Comparison of ENCODE assay signal across 25 cellular contexts in the genomic region with DNA sequence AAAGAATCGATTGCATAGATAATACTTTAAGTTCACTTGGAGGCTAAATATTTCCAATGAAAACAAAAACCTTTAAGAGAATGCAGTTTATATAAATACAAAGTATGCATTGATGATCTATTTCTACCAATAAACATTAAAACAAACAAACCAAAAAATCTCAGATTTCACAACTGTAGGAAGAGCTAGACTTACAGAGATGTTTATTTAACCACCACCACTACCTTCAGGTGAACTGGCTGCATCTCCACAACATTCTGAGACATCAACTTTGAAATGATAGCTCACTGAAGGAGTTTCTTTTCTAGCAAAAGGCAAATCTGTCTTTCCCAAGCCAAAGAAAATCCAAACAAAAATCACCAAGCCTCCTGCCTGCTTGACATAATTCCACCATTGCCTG. TPM values are rescaled to one million over a fixed set of nuclear protein-coding genes. Genes with fewer than 3 reads are reported as not detected.
DNase-seq lines count a peak whose midpoint lies in the region; ATAC-seq and TF ChIP-seq lines count a peak whose summit lies in the region.
"Had no signal": no experiment of that assay in that cellular context is flagged by ENCODE, and none has a peak within 500 bp of the region (broad histone marks: within the 10 kb centered on the region; RNA-seq: fewer than 3 reads in every experiment).

No MANE protein-coding gene starts in this region.

- peaks cover 100% of the 10 kb centered on the region for H3K79me2 ChIP-seq in OCI-LY1 (ENCODE audit: insufficient read depth, low read length)
- H3K79me2 ChIP-seq in trophoblast cell (ENCODE audit: control insufficient read depth, insufficient read depth, low read length, poor library complexity) = peaks cover 3% of the 10 kb centered on the region
- H3K79me2 ChIP-seq: parathyroid adenoma had no signal

- no CpG with 5 or more reads among the region's 1 CpG for WGBS in ectodermal cell, 2 experiments
- WGBS in trophoblast cell (ENCODE audit: extremely low coverage, insufficient coverage, insufficient read length) = no CpG with 5 or more reads among the region's 1 CpG

- H3K4me3 Mint-ChIP-seq in activated T-cell treated with anti-CD3 and anti-CD28 coated beads, Interleukin-2, amount 50 U/mL, for 72 hours = peak overlapping the region in 1 of 2 donors; percentile 57
- no peak overlapping the region for H3K4me3 Mint-ChIP-seq in stimulated activated memory B cell treated with anti-CD40 and anti-IgM and Interleukin-4, amounts not matched to agents 10 μg/mL and 1 μg/mL and 100 μg/mL, for 72 hours
- H3K4me3 Mint-ChIP-seq: activated T-helper 1 cell treated with anti-CD3 and anti-CD28 coated beads, Interleukin-12 subunit alpha, Interleukin-12 subunit beta, Interleukin-2, Interleukin-4 antibody, amounts not matched to agents 30 ng/mL and 10 ng/mL and 1 ng/mL, durations not matched to agents 14 hours and 24 hours and 36 hours; natural killer cell had no signal

- peak overlapping the region; percentile 87 for H3K4ac ChIP-seq in trophoblast cell (ENCODE audit: low read depth, low read length)

- H3K23ac ChIP-seq in trophoblast cell (ENCODE audit: low read length) = no peak overlapping the region

- peak overlapping the region; percentile 45 for H3K27ac ChIP-seq in OCI-LY1 (ENCODE audit: low read depth, low read length, poor library complexity, severe bottlenecking)
- H3K27ac ChIP-seq in ectodermal cell (ENCODE audit: insufficient read depth, low read depth, low read length, poor library complexity, severe bottlenecking) = peak overlapping the region; percentile 67
- no peak overlapping the region for H3K27ac ChIP-seq in trophoblast cell (ENCODE audit: low read depth, low read length)
- no peak overlapping the region for H3K27ac ChIP-seq in left lung
- H3K27ac ChIP-seq: adrenal gland, parathyroid adenoma, SK-N-MC had no signal

- no peaks in the 10 kb centered on the region for H3K27me3 Mint-ChIP-seq in activated T-cell treated with anti-CD3 and anti-CD28 coated beads, Interleukin-2, amount 50 U/mL, for 72 hours (ENCODE audit: low read depth)
- no peaks in the 10 kb centered on the region for H3K27me3 Mint-ChIP-seq in stimulated activated memory B cell treated with anti-CD40 and anti-IgM and Interleukin-4, amounts not matched to agents 10 μg/mL and 1 μg/mL and 100 μg/mL, for 72 hours
- H3K27me3 Mint-ChIP-seq: IgD-negative memory B cell had no signal

- no peak overlapping the region for H4K8ac ChIP-seq in trophoblast cell (ENCODE audit: low read depth, low read length)

- peaks cover 0 to 13% of the 10 kb centered on the region in 2 donors for H3K36me3 Mint-ChIP-seq in activated T-cell treated with anti-CD3 and anti-CD28 coated beads, Interleukin-2, amount 50 U/mL, for 72 hours (ENCODE audit: insufficient read depth in 2 of 2)
- peaks cover 27% of the 10 kb centered on the region for H3K36me3 Mint-ChIP-seq in stimulated activated memory B cell treated with anti-CD40 and anti-IgM and Interleukin-4, amounts not matched to agents 10 μg/mL and 1 μg/mL and 100 μg/mL, for 72 hours
- H3K36me3 Mint-ChIP-seq: natural killer cell had no signal

- peak overlapping the region; percentile 10; the same call in 1 of the 2 replicates for H3K9ac ChIP-seq in OCI-LY1 (ENCODE audit: low read length)
- no peak overlapping the region for H3K9ac ChIP-seq in trophoblast cell (ENCODE audit: low read length)
- H3K9ac ChIP-seq: parathyroid adenoma had no signal

- no peak for ATAC-seq in activated T-cell treated with anti-CD3 and anti-CD28 coated beads, Interleukin-2, amount 50 U/mL, for 72 hours (replicated peaks in 1 of 2)
- ATAC-seq in stimulated activated memory B cell treated with anti-CD40 and anti-IgM and Interleukin-4, amounts not matched to agents 10 μg/mL and 1 μg/mL and 100 μg/mL, for 72 hours = no peak
- ATAC-seq in left lung = no peak
- ATAC-seq: HCT116, natural killer cell, sciatic nerve had no signal

- no peak overlapping the region for H3K14ac ChIP-seq in trophoblast cell (ENCODE audit: low read length)

- peak overlapping the region; percentile 33; the same call in 1 of the 2 replicates for H3K4me2 ChIP-seq in OCI-LY1 (ENCODE audit: low read length)
- no peak overlapping the region for H3K4me2 ChIP-seq in trophoblast cell (ENCODE audit: low read length)

- no peaks in the 10 kb centered on the region for H4K20me1 ChIP-seq in OCI-LY1 (ENCODE audit: insufficient read depth, low read length)

- H3K9me3 ChIP-seq in OCI-LY1 (ENCODE audit: low read length) (no peaks in the 10 kb centered on the region), ectodermal cell (ENCODE audit: control insufficient read depth, low read length) (no peaks in the 10 kb centered on the region), trophoblast cell (ENCODE audit: insufficient read depth, low read depth, low read length) (no peaks in the 10 kb centered on the region), left lung (no peaks in the 10 kb centered on the region)
- H3K9me3 ChIP-seq: adrenal gland, MG63 had no signal

- no peak overlapping the region for H3K4me3 ChIP-seq in OCI-LY1 (ENCODE audit: low read depth, low read length, poor library complexity, severe bottlenecking)
- no peak overlapping the region for H3K4me3 ChIP-seq in ectodermal cell (ENCODE audit: insufficient read depth, low read depth, low read length)
- H3K4me3 ChIP-seq in trophoblast cell (ENCODE audit: low read depth, low read length) = no peak overlapping the region
- no peak overlapping the region for H3K4me3 ChIP-seq in left lung
- H3K4me3 ChIP-seq: adrenal gland, MG63, SK-N-MC had no signal

- TF ChIP-seq CTCF in OCI-LY1 (IDR thresholded peaks at IDR 0.05; ENCODE audit: low read length) (no peak), left lung (IDR thresholded peaks at IDR 0.05) (no peak)

- H2AFZ ChIP-seq in OCI-LY1 (ENCODE audit: low read length) (no peak overlapping the region), trophoblast cell (ENCODE audit: insufficient read depth, low read length, poor library complexity) (no peak overlapping the region)
- H2AFZ ChIP-seq: parathyroid adenoma had no signal

- no peak overlapping the region for H2BK12ac ChIP-seq in trophoblast cell (ENCODE audit: low read length)

- H3K36me3 ChIP-seq in OCI-LY1 (ENCODE audit: insufficient read depth, low read length) (peaks cover 33% of the 10 kb centered on the region; the same call in 1 of the 2 replicates), ectodermal cell (ENCODE audit: control insufficient read depth, insufficient read depth, low read length) (no peaks in the 10 kb centered on the region), trophoblast cell (ENCODE audit: control insufficient read depth in 1 of 2, insufficient read depth in 2 of 2, low read length in 2 of 2) (peaks cover 0 to 2% of the 10 kb centered on the region in 2 experiments), left lung (no peaks in the 10 kb centered on the region)
- H3K36me3 ChIP-seq: adrenal gland, MG63 had no signal

- H2AK5ac ChIP-seq in trophoblast cell (ENCODE audit: low read length) = no peak overlapping the region

- no peaks in the 10 kb centered on the region for H3K9me2 ChIP-seq in OCI-LY1 (ENCODE audit: low read depth, low read length)

- intact Hi-C loops in left lung (cut with DNase I) = no loop called here

- H2BK5ac ChIP-seq in trophoblast cell (ENCODE audit: low read depth, low read length, poor library complexity) = no peak overlapping the region

- no peaks in the 10 kb centered on the region for H3F3A ChIP-seq in OCI-LY1 (ENCODE audit: insufficient read depth, low read length)

- no peak overlapping the region for H4K91ac ChIP-seq in trophoblast cell (ENCODE audit: low read depth, low read length)

- H3K79me1 ChIP-seq in trophoblast cell (ENCODE audit: low read length) = no peaks in the 10 kb centered on the region

- H3K27me3 ChIP-seq in OCI-LY1 (ENCODE audit: insufficient read depth, low read length) (no peaks in the 10 kb centered on the region), ectodermal cell (ENCODE audit: control insufficient read depth, insufficient read depth, low read length, poor library complexity, severe bottlenecking) (no peaks in the 10 kb centered on the region), trophoblast cell (ENCODE audit: insufficient read depth, low read length) (no peaks in the 10 kb centered on the region), left lung (no peaks in the 10 kb centered on the region)
- H3K27me3 ChIP-seq: adrenal gland, MG63 had no signal

- H3K27ac Mint-ChIP-seq in activated T-cell treated with anti-CD3 and anti-CD28 coated beads, Interleukin-2, amount 50 U/mL, for 72 hours = peak overlapping the region; percentile 90
- H3K27ac Mint-ChIP-seq in stimulated activated memory B cell treated with anti-CD40 and anti-IgM and Interleukin-4, amounts not matched to agents 10 μg/mL and 1 μg/mL and 100 μg/mL, for 72 hours = no peak overlapping the region
- H3K27ac Mint-ChIP-seq: activated T-helper 1 cell treated with anti-CD3 and anti-CD28 coated beads, Interleukin-12 subunit alpha, Interleukin-12 subunit beta, Interleukin-2, Interleukin-4 antibody, amounts not matched to agents 30 ng/mL and 10 ng/mL and 1 ng/mL, durations not matched to agents 14 hours and 24 hours and 36 hours; natural killer cell had no signal

- H2BK120ac ChIP-seq in trophoblast cell (ENCODE audit: insufficient read depth, low read length, poor library complexity) = no peak overlapping the region

- H3K4me1 ChIP-seq in OCI-LY1 (ENCODE audit: insufficient read depth, low read length, severe bottlenecking) (peaks cover 100% of the 10 kb centered on the region), ectodermal cell (ENCODE audit: control insufficient read depth, insufficient read depth, low read length) (peaks cover 12% of the 10 kb centered on the region), trophoblast cell (ENCODE audit: control insufficient read depth in 1 of 2, insufficient read depth in 2 of 2, low read length in 2 of 2) (peaks cover 4 to 10% of the 10 kb centered on the region in 2 experiments), left lung (peaks cover 0 to 27% of the 10 kb centered on the region in 2 donors)
- H3K4me1 ChIP-seq: parathyroid adenoma had no signal

- no peak for DNase-seq in activated T-cell treated with anti-CD3 and anti-CD28 coated beads, Interleukin-2, amount 50 U/mL, for 72 hours
- no peak for DNase-seq in activated T-cell treated with anti-CD3 and anti-CD28 coated beads, Interleukin-2, amount 50 U/mL, for 48 hours
- DNase-seq in trophoblast cell = no peak
- DNase-seq in T-helper 1 cell = no peak
- no peak for DNase-seq in left lung
- DNase-seq: activated CD4-positive, CD25-positive, alpha-beta regulatory T cell; adrenal gland; cortex of kidney; MG63; natural killer cell; NCI-H1417 treated with DMSO at 0.1 percent for 48 hours; NCI-H524 treated with DMSO at 0.1 percent for 48 hours; RPMI8226; stimulated activated CD4-positive, alpha-beta T cell treated with anti-CD3 and anti-CD28 coated beads, Interleukin-15, amount 100 ng/mL, for 24 hours; substantia nigra; T1000 had no signal

- H4K12ac ChIP-seq in trophoblast cell (ENCODE audit: low read depth, low read length) = no peak overlapping the region

- peaks cover 89% of the 10 kb centered on the region for H3K4me1 Mint-ChIP-seq in activated T-cell treated with anti-CD3 and anti-CD28 coated beads, Interleukin-2, amount 50 U/mL, for 72 hours (ENCODE audit: low read depth)
- peaks cover 72% of the 10 kb centered on the region for H3K4me1 Mint-ChIP-seq in stimulated activated memory B cell treated with anti-CD40 and anti-IgM and Interleukin-4, amounts not matched to agents 10 μg/mL and 1 μg/mL and 100 μg/mL, for 72 hours

- no peaks in the 10 kb centered on the region for H3K9me3 Mint-ChIP-seq in activated T-cell treated with anti-CD3 and anti-CD28 coated beads, Interleukin-2, amount 50 U/mL, for 72 hours
- no peaks in the 10 kb centered on the region for H3K9me3 Mint-ChIP-seq in stimulated activated memory B cell treated with anti-CD40 and anti-IgM and Interleukin-4, amounts not matched to agents 10 μg/mL and 1 μg/mL and 100 μg/mL, for 72 hours
- H3K9me3 Mint-ChIP-seq: activated T-helper 1 cell treated with anti-CD3 and anti-CD28 coated beads, Interleukin-12 subunit alpha, Interleukin-12 subunit beta, Interleukin-2, Interleukin-4 antibody, amounts not matched to agents 30 ng/mL and 10 ng/mL and 1 ng/mL, durations not matched to agents 14 hours and 24 hours and 36 hours; IgD-negative memory B cell; natural killer cell had no signal

- no peak overlapping the region for H3K18ac ChIP-seq in trophoblast cell (ENCODE audit: low read length)

RNA-seq across cellular contexts. Expression of gene FOXO1, which starts 44.2 kb away (rescaled TPM):
- 10 to 100 TPM; 47.0 to 56.9 TPM for total RNA-seq in activated T-cell treated with anti-CD3 and anti-CD28 coated beads, Interleukin-2, amount 50 U/mL, for 72 hours
- 4.0 TPM for polyA plus RNA-seq in ectodermal cell (2013, experiment 1 of 4)
- polyA plus RNA-seq in ectodermal cell (2013, experiment 2 of 4) = 4.0 TPM
- 5.2 TPM for polyA plus RNA-seq in ectodermal cell (2013, experiment 3 of 4)
- polyA plus RNA-seq in ectodermal cell (2013, experiment 4 of 4) = 5.2 TPM
- polyA plus RNA-seq in trophoblast cell (2013) = 22.6 and 23.1 TPM in 2 replicates
- total RNA-seq in left lung = 10 to 100 TPM; 19.3 to 24.0 TPM

Comparison
In these comparisons a context has a peak if more than half of its experiments do, and no peak if none do; other contexts are left out.
1. H3K27ac ChIP-seq: peak in OCI-LY1 (single experiment) and ectodermal cell (single experiment); none in trophoblast cell (single experiment) and left lung (0 of 2).